Comparison of ENCODE assay signal across 25 cellular contexts in the genomic region with DNA sequence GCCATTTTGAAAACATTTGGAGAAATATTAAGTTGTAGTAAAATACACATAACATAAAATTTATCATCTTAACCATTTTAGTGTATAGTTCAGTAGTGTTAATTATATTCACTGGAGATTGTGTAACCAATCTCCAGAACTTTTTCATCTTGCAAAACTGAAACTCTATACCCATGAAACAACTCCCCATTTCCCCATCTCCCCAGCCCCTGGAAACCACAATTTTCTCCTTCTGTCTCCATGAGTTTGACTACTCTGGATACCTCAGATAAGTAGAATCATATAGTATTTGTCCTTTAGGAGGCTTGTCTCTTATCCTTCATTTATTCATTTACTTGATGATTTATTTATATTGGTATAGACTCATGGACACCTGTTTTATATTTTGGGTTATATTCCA.
"Had no signal": no experiment of that assay in that cellular context is flagged by ENCODE, and none has a peak within 500 bp of the region (broad histone marks: within the 10 kb centered on the region; RNA-seq: fewer than 3 reads in every experiment).

No MANE protein-coding gene starts in this region.

- H3K36me3 ChIP-seq: adrenal gland, Peyer's patch had no signal

- H3K9me3 ChIP-seq: adrenal gland, Peyer's patch had no signal

- H3K4me3 ChIP-seq: adrenal gland, Peyer's patch had no signal

- DNase-seq: activated CD4-positive, alpha-beta memory T cell treated with anti-CD3 and anti-CD28 coated beads for 36 hours; activated CD4-positive, alpha-beta T cell treated with anti-CD3 and anti-CD28 coated beads, Interleukin-2, amount 10 ng/mL, durations not matched to agents 7 days and 5 days; activated CD4-positive, CD25-positive, alpha-beta regulatory T cell; activated CD8-positive, alpha-beta memory T cell treated with anti-CD3 and anti-CD28 coated beads for 24 hours; activated effector memory CD4-positive, alpha-beta T cell treated with anti-CD3 and anti-CD28 coated beads, Interleukin-2, amount 50 U/mL, for 16 hours; activated naive CD4-positive, alpha-beta T cell treated with anti-CD3 and anti-CD28 coated beads for 36 hours; activated naive CD8-positive, alpha-beta T cell treated with anti-CD3 and anti-CD28 coated beads for 36 hours; activated T-cell treated with anti-CD3 and anti-CD28 coated beads, Interleukin-2, amount 50 U/mL, for 4 hours; adrenal gland; anterior cingulate cortex; cerebellar nuclear complex; MM.1S; NCI-H1105; NCI-H1436; NCI-H1694 treated with DMSO at 0.1 percent for 48 hours; NCI-H2029 treated with DMSO at 0.1 percent for 48 hours; NCI-H345; NCI-H510A; Peyer's patch; Right ventricle myocardium superior; T-cell; T-helper 2 cell; T1000 had no signal

- H3K27ac ChIP-seq: adrenal gland, Peyer's patch, RWPE1, VCaP had no signal

- ATAC-seq: activated T-cell treated with anti-CD3 and anti-CD28 coated beads, Interleukin-2, amount 50 U/mL, for 4 hours; T-cell had no signal

- H3K4me1 ChIP-seq: adrenal gland, Peyer's patch had no signal

- H3K27me3 ChIP-seq: adrenal gland, Peyer's patch had no signal
